ENCODE assay signal across 1 cellular context in genomic region chr11:74839971-74840370, GRCh38.
TF ChIP-seq lines count a peak whose summit lies in the region.

No MANE protein-coding gene starts in this region.

TF ChIP-seq in K562, 482 proteins besides CTCF, POLR2A, EP300 and RAD21:
- TF ChIP-seq HOMEZ (CRISPR knock-in tag; IDR thresholded peaks at IDR 0.05), result no peak
- TF ChIP-seq SPI1 (IDR thresholded peaks at IDR 0.05; ENCODE audit: borderline replicate concordance, low read depth, low read length), result 0 out of 2 replicates have a peak, but pooled peaks have one; percentile 11
- TF ChIP-seq ZNF589 (CRISPR knock-in tag; IDR thresholded peaks at IDR 0.05; ENCODE audit: low read depth), result no peak
- no peak for TF ChIP-seq HMGXB4 (CRISPR knock-in tag; IDR thresholded peaks at IDR 0.05)
- no peak for TF ChIP-seq ZNF263 (CRISPR knock-in tag; IDR thresholded peaks at IDR 0.05; ENCODE audit: borderline replicate concordance)
- TF ChIP-seq CHAMP1 (IDR thresholded peaks at IDR 0.05), result peak; percentile 52; the same call in 1 of the 2 replicates
- peak; percentile 67 for TF ChIP-seq PKNOX1 (IDR thresholded peaks at IDR 0.05)
- no peak for TF ChIP-seq VEZF1 (CRISPR knock-in tag; IDR thresholded peaks at IDR 0.05)
